Comparison of ENCODE assay signal across 12 cellular contexts in genomic region chr17:75267146-75267402, GRCh38. TPM values are rescaled to one million over a fixed set of nuclear protein-coding genes. Genes with fewer than 3 reads are reported as not detected.
DNase-seq lines count a peak whose midpoint lies in the region; ATAC-seq, FAIRE-seq and TF ChIP-seq lines count a peak whose summit lies in the region.
"Had no signal": no experiment of that assay in that cellular context is flagged by ENCODE, and none has a peak within 500 bp of the region (broad histone marks: within the 10 kb centered on the region; RNA-seq: fewer than 3 reads in every experiment).

No MANE protein-coding gene starts in this region.

- DNase-seq in GF-D8 (lab: John Stamatoyannopoulos, UW) (peak; percentile 90), RWPE1 (ENCODE audit: low spot score) (no peak), globus pallidus (ENCODE audit: low spot score) (peak; percentile 48), frontal cortex (ENCODE audit: low spot score in 2 of 2) (no peak), midbrain (lab: John Stamatoyannopoulos, UW) (no peak)
- DNase-seq: NCI-H1048; stimulated activated naive CD4-positive, alpha-beta T cell had no signal

- FAIRE-seq in frontal cortex (lab: Jason Lieb, UNC): no peak
- FAIRE-seq: keratinocyte had no signal

- POLR2A ChIA-PET in RWPE1 (lab: Yijun Ruan, JAX; ENCODE audit: low non-redundant PET): no interaction called here

- CTCF ChIA-PET in RWPE1 (lab: Yijun Ruan, JAX): interaction anchor here (0.6 to 0.9 kb wide), 2 partner anchors 145 to 146 kb away, joined by 4 read pairs; no protein-coding TSS in a partner anchor

- TF ChIP-seq CTCF in 22Rv1 (IDR thresholded peaks at IDR 0.05) (no peak), RWPE1 (conservative IDR thresholded peaks at IDR 0.05; ENCODE audit: low read depth) (no peak)

- ATAC-seq in HG03460 (IDR thresholded peaks at IDR 0.05; ENCODE audit: unreplicated experiment) (no peak), HG03095 (IDR thresholded peaks at IDR 0.05; ENCODE audit: unreplicated experiment) (no peak)

- H3K27ac ChIP-seq in 22Rv1 (peak overlapping the region; percentile 18; the same call in 1 of the 2 replicates), RWPE1 (peak overlapping the region; percentile 55)
- H3K27ac ChIP-seq: SK-N-MC had no signal

RNA-seq across cellular contexts. Expression of gene MIF4GD, which starts 4.0 kb away (rescaled TPM):
- total RNA-seq in frontal cortex: 8.2 TPM

RNA-seq across cellular contexts. Expression of gene MRPS7, which starts 5.4 kb away (rescaled TPM):
- total RNA-seq in frontal cortex: 37.1 TPM

RNA-seq across cellular contexts. Expression of gene GGA3, which starts 5.7 kb away (rescaled TPM):
- total RNA-seq in frontal cortex: 15.1 TPM

RNA-seq across cellular contexts. Expression of gene SLC25A19, which starts 22.2 kb away (rescaled TPM):
- 6.9 TPM for total RNA-seq in frontal cortex

Comparison
In these comparisons a context has a peak if more than half of its experiments do, and no peak if none do; other contexts are left out.
1. DNase-seq: peak in GF-D8 (single experiment) and globus pallidus (single experiment); none in RWPE1 (single experiment), frontal cortex (0 of 2) and midbrain (single experiment).